In the genomic region with DNA sequence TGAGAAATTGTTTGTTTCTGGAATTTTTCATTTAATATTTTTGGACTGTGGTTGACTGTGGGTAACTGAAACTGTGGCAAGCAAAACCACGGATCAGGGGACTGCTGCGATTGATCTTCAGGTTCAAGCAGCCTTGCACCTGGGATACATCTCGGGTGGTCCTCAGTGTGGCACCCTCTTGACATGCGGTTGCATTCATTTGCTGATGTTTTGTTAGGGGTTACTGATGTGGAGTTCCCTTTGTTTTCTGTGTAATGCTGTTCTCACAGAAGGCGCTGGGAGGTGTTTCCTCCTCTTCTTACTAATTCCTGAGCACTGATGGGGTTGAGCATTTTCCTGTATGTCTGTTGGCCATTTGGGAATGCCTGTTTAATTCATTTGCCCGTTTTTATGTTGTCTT, we compare ENCODE assay signal across 16 cellular contexts.
DNase-seq lines count a peak whose midpoint lies in the region; ATAC-seq and TF ChIP-seq lines count a peak whose summit lies in the region.
"Had no signal": no experiment of that assay in that cellular context is flagged by ENCODE, and none has a peak within 500 bp of the region (broad histone marks: within the 10 kb centered on the region; RNA-seq: fewer than 3 reads in every experiment).

No MANE protein-coding gene starts in this region.

- H3K27ac Mint-ChIP-seq in CD4-positive, alpha-beta T cell = peak overlapping the region; percentile 16
- H3K27ac Mint-ChIP-seq: activated T-helper 17 cell treated with anti-CD3 and anti-CD28 coated beads, Interleukin-2, amount 50 U/mL, for 72 hours had no signal

- no peak overlapping the region for H2BK120ac ChIP-seq in mesendoderm (ENCODE audit: low read depth, low read length)

- peak overlapping the region; percentile 4; the same call in 1 of the 2 replicates for H3K4me3 ChIP-seq in HUES64 (ENCODE audit: low read length)
- H3K4me3 ChIP-seq in mesendoderm (ENCODE audit: low read length) = no peak overlapping the region
- H3K4me3 ChIP-seq in hepatocyte = no peak overlapping the region
- H3K4me3 ChIP-seq: heart right ventricle, left ventricle myocardium inferior, stomach had no signal

- no peaks in the 10 kb centered on the region for H3K27me3 Mint-ChIP-seq in CD4-positive, alpha-beta T cell
- H3K27me3 Mint-ChIP-seq: activated T-helper 17 cell treated with anti-CD3 and anti-CD28 coated beads, Interleukin-2, amount 50 U/mL, for 72 hours had no signal

- H2AFZ ChIP-seq in hepatocyte = no peak overlapping the region

- no peak overlapping the region for H3K23ac ChIP-seq in mesendoderm (ENCODE audit: low read length)

- H3K27me3 ChIP-seq in CD4-positive, alpha-beta T cell (ENCODE audit: control insufficient read depth, insufficient read depth, low read length) = no peaks in the 10 kb centered on the region
- H3K27me3 ChIP-seq in HUES64 (ENCODE audit: insufficient read depth, low read length) (no peaks in the 10 kb centered on the region), mesendoderm (ENCODE audit: insufficient read depth, low read length, poor library complexity) (no peaks in the 10 kb centered on the region), hepatocyte (no peaks in the 10 kb centered on the region)
- H3K27me3 ChIP-seq: heart right ventricle, stomach had no signal

- 0 out of 2 replicates have a peak overlapping the region, but pooled peaks have one; percentile 1 for H3K9ac ChIP-seq in HUES64 (ENCODE audit: low read depth, low read length)
- H3K9ac ChIP-seq in mesendoderm (ENCODE audit: low read length) = no peak overlapping the region

- no peak overlapping the region for H2BK5ac ChIP-seq in mesendoderm (ENCODE audit: low read length)

- peaks cover 62% of the 10 kb centered on the region for H3K79me2 ChIP-seq in mesendoderm (ENCODE audit: control insufficient read depth, insufficient read depth, low read length)
- H3K79me2 ChIP-seq in hepatocyte = peaks cover 97% of the 10 kb centered on the region

- no peaks in the 10 kb centered on the region for H3K9me3 ChIP-seq in CD4-positive, alpha-beta T cell (ENCODE audit: control insufficient read depth, low read length)
- no peaks in the 10 kb centered on the region for H3K9me3 ChIP-seq in HUES64 (ENCODE audit: insufficient read depth, low read depth, low read length)
- no peaks in the 10 kb centered on the region for H3K9me3 ChIP-seq in hepatocyte (ENCODE audit: low read depth)
- H3K9me3 ChIP-seq: heart right ventricle, left ventricle myocardium inferior, stomach had no signal

- H4K8ac ChIP-seq in mesendoderm (ENCODE audit: low read depth, low read length) = no peak overlapping the region

- H3K4me3 Mint-ChIP-seq in CD4-positive, alpha-beta T cell = no peak overlapping the region
- H3K4me3 Mint-ChIP-seq: activated T-helper 17 cell treated with anti-CD3 and anti-CD28 coated beads, Interleukin-2, amount 50 U/mL, for 72 hours had no signal

- POLR2A ChIA-PET in CD4-positive, alpha-beta T cell (lab: Charles Lee) = no interaction called here

- no peak for DNase-seq in CD4-positive, alpha-beta T cell
- peak; percentile 45 for DNase-seq in astrocyte of the hippocampus (ENCODE audit: low read depth, low spot score)
- DNase-seq in mesendoderm = peak; percentile 53
- no peak for DNase-seq in hepatocyte (ENCODE audit: low spot score)
- no peak for DNase-seq in NCI-H146 (lab: John Stamatoyannopoulos, UW)
- DNase-seq: activated CD4-positive, alpha-beta T cell treated with anti-CD3 and anti-CD28 coated beads, Interleukin-2, amount 50 U/mL, for 48 hours; amygdala; heart right ventricle; KBM-7; left ventricle myocardium inferior; Right ventricle myocardium superior; stomach had no signal

- H3K4me1 ChIP-seq in HUES64 (ENCODE audit: insufficient read depth, low read length) (peaks cover 66% of the 10 kb centered on the region), mesendoderm (ENCODE audit: control insufficient read depth, low read depth, low read length) (peaks cover 13% of the 10 kb centered on the region), hepatocyte (ENCODE audit: insufficient read depth) (peaks cover 35% of the 10 kb centered on the region)

- H3K18ac ChIP-seq in mesendoderm (ENCODE audit: low read length) = no peak overlapping the region

- peaks cover 21% of the 10 kb centered on the region for H3K79me1 ChIP-seq in mesendoderm (ENCODE audit: low read length)

- H3K9me2 ChIP-seq in hepatocyte (replicated peaks; ENCODE audit: insufficient read depth) = no peaks in the 10 kb centered on the region

- H4K20me1 ChIP-seq in hepatocyte (ENCODE audit: insufficient read depth, poor library complexity, severe bottlenecking) = peaks cover 92% of the 10 kb centered on the region

- H3K56ac ChIP-seq in mesendoderm (ENCODE audit: low read length) = peak overlapping the region; percentile 25

- H3K27ac ChIP-seq in CD4-positive, alpha-beta T cell (ENCODE audit: low read depth, low read length) = no peak overlapping the region
- H3K27ac ChIP-seq in HUES64 (ENCODE audit: low read depth, low read length) (peak overlapping the region; percentile 65; the same call in 1 of the 2 replicates), mesendoderm (ENCODE audit: low read depth, low read length) (no peak overlapping the region), hepatocyte (no peak overlapping the region)
- H3K27ac ChIP-seq: heart right ventricle, left ventricle myocardium inferior, stomach had no signal

- no peak overlapping the region for H2BK15ac ChIP-seq in mesendoderm (replicated peaks; ENCODE audit: low read depth)

- H3K4me2 ChIP-seq in mesendoderm (ENCODE audit: low read length) (no peak overlapping the region), hepatocyte (no peak overlapping the region)

- CTCF ChIA-PET in CD4-positive, alpha-beta T cell (lab: Charles Lee) = no interaction called here

- TF ChIP-seq CTCF in CD4-positive, alpha-beta T cell (IDR thresholded peaks at IDR 0.05) = no peak
- no peak for TF ChIP-seq CTCF in hepatocyte (IDR thresholded peaks at IDR 0.05; ENCODE audit: poor library complexity)

- intact Hi-C loops in CD4-positive, alpha-beta T cell (cut with DNase I, micrococcal nuclease) = loop anchor here in 1 of 2 experiments (10.0 kb wide), 1 partner anchor 346 kb away; no protein-coding TSS in a partner anchor

- no peaks in the 10 kb centered on the region for H3K9me3 Mint-ChIP-seq in CD4-positive, alpha-beta T cell
- H3K9me3 Mint-ChIP-seq: activated T-helper 17 cell treated with anti-CD3 and anti-CD28 coated beads, Interleukin-2, amount 50 U/mL, for 72 hours had no signal

- H3K36me3 Mint-ChIP-seq in CD4-positive, alpha-beta T cell (ENCODE audit: low read depth) = peaks cover 36% of the 10 kb centered on the region

- no peak overlapping the region for H3K4ac ChIP-seq in mesendoderm (ENCODE audit: low read depth, low read length)

- ATAC-seq in CD4-positive, alpha-beta T cell (ENCODE audit: poor library complexity) = no peak
- ATAC-seq in HG03354 (IDR thresholded peaks at IDR 0.05; ENCODE audit: poor library complexity, severe bottlenecking, unreplicated experiment) (no peak), HG02759 (IDR thresholded peaks at IDR 0.05; ENCODE audit: unreplicated experiment) (no peak)
- ATAC-seq: activated T-helper 17 cell treated with anti-CD3 and anti-CD28 coated beads, Interleukin-2, amount 50 U/mL, for 72 hours; heart right ventricle had no signal

- H3K36me3 ChIP-seq in HUES64 (ENCODE audit: insufficient read depth, low read length) = no peaks in the 10 kb centered on the region
- no peaks in the 10 kb centered on the region for H3K36me3 ChIP-seq in mesendoderm (ENCODE audit: control insufficient read depth, insufficient read depth, low read length)
- no peaks in the 10 kb centered on the region for H3K36me3 ChIP-seq in hepatocyte (replicated peaks; ENCODE audit: insufficient read depth, low read depth)
- H3K36me3 ChIP-seq: left ventricle myocardium inferior had no signal

- peaks cover 41% of the 10 kb centered on the region for H3K4me1 Mint-ChIP-seq in CD4-positive, alpha-beta T cell (ENCODE audit: low read depth)

- no peak overlapping the region for H2AK5ac ChIP-seq in mesendoderm (ENCODE audit: low read length)

- no peak overlapping the region for H4K5ac ChIP-seq in mesendoderm (ENCODE audit: low read length)

- WGBS in HUES64 = 9% methylated on average over 6 of the region's 6 CpGs
- WGBS in mesendoderm (ENCODE audit: extremely low coverage, insufficient coverage, low lambda C conversion rate) = no CpG with 5 or more reads among the region's 6 CpGs
- 59% methylated on average over 6 of the region's 6 CpGs for WGBS in hepatocyte (ENCODE audit: low lambda C conversion rate, missing lambda C conversion rate)

Comparison
In these comparisons a context has a peak if more than half of its experiments do, and no peak if none do; other contexts are left out.
1. DNase-seq: peak in astrocyte of the hippocampus (single experiment) and mesendoderm (single experiment); none in CD4-positive, alpha-beta T cell (0 of 10), hepatocyte (single experiment) and NCI-H146 (single experiment).